29 cellular contexts compared by ENCODE assay signal in genomic region chr14:100765991-100766390, GRCh38. TPM values are rescaled to one million over a fixed set of nuclear protein-coding genes. Genes with fewer than 3 reads are reported as not detected.
"Had no signal": no experiment of that assay in that cellular context is flagged by ENCODE, and none has a peak within 500 bp of the region (broad histone marks: within the 10 kb centered on the region; RNA-seq: fewer than 3 reads in every experiment).

No MANE protein-coding gene starts in this region.

- H3K36me3 Mint-ChIP-seq: activated CD4-positive, alpha-beta memory T cell treated with anti-CD3 and anti-CD28 coated beads for 36 hours; activated naive CD4-positive, alpha-beta T cell treated with anti-CD3 and anti-CD28 coated beads, Interleukin-2, amount 50 U/mL, for 72 hours; T-cell had no signal

- H3K27me3 Mint-ChIP-seq: activated CD4-positive, alpha-beta T cell treated with anti-CD3 and anti-CD28 coated beads, Interleukin-2, amount 10 ng/mL, durations not matched to agents 7 days and 5 days had no signal

- H3K27ac Mint-ChIP-seq: activated CD4-positive, alpha-beta memory T cell treated with anti-CD3 and anti-CD28 coated beads for 36 hours; activated CD4-positive, alpha-beta T cell treated with anti-CD3 and anti-CD28 coated beads, Interleukin-2, amount 10 ng/mL, durations not matched to agents 7 days and 5 days; activated naive CD4-positive, alpha-beta T cell treated with anti-CD3 and anti-CD28 coated beads, Interleukin-2, amount 50 U/mL, for 72 hours; activated naive CD8-positive, alpha-beta T cell treated with anti-CD3 and anti-CD28 coated beads, Interleukin-2, amount 50 U/mL, for 24 hours; activated T-cell treated with anti-CD3 and anti-CD28 coated beads, Interleukin-2, amount 50 U/mL, for 72 hours; activated T-helper 2 cell treated with anti-CD3 and anti-CD28 coated beads, Interferon-gamma antibody, Interleukin-2, Interleukin-4, amounts not matched to agents 10 μg/mL and 5 μg/mL and 100 μg/mL, durations not matched to agents 14 hours and 24 hours and 36 hours; T-cell had no signal

- DNase-seq: activated CD4-positive, alpha-beta memory T cell treated with anti-CD3 and anti-CD28 coated beads for 36 hours; activated CD4-positive, alpha-beta T cell treated with anti-CD3 and anti-CD28 coated beads, Interleukin-2, amount 10 ng/mL, durations not matched to agents 7 days and 5 days; activated CD4-positive, CD25-positive, alpha-beta regulatory T cell; activated CD8-positive, alpha-beta memory T cell treated with anti-CD3 and anti-CD28 coated beads for 24 hours; activated naive CD4-positive, alpha-beta T cell treated with Interleukin-2 at 50 U/mL for 16 hours; activated naive CD8-positive, alpha-beta T cell treated with anti-CD3 and anti-CD28 coated beads, Interleukin-2, amount 50 U/mL, for 24 hours; activated T-cell treated with anti-CD3 and anti-CD28 coated beads, Interleukin-2, amount 50 U/mL, for 72 hours; amniotic stem cell; IMR-90; Kasumi-1; KBM-7; NCI-H1092; NCI-H1930; NCI-H2171; NCI-H2227 treated with DMSO at 0.1 percent for 48 hours; NCI-H446 treated with DMSO at 0.1 percent for 48 hours; NCI-H526 treated with DMSO at 0.1 percent for 48 hours; NCI-H82; T-cell; T-helper 2 cell; T1000 had no signal

- H3K4me3 ChIP-seq: SK-N-MC had no signal

- H3K4me3 Mint-ChIP-seq: activated CD4-positive, alpha-beta memory T cell treated with anti-CD3 and anti-CD28 coated beads for 36 hours; activated CD4-positive, alpha-beta T cell treated with anti-CD3 and anti-CD28 coated beads, Interleukin-2, amount 10 ng/mL, durations not matched to agents 7 days and 5 days; activated naive CD8-positive, alpha-beta T cell treated with anti-CD3 and anti-CD28 coated beads, Interleukin-2, amount 50 U/mL, for 24 hours; activated T-cell treated with anti-CD3 and anti-CD28 coated beads, Interleukin-2, amount 50 U/mL, for 72 hours; brain; T-cell had no signal

- H3K9me3 Mint-ChIP-seq: activated CD4-positive, alpha-beta memory T cell treated with anti-CD3 and anti-CD28 coated beads for 36 hours; activated CD4-positive, alpha-beta T cell treated with anti-CD3 and anti-CD28 coated beads, Interleukin-2, amount 10 ng/mL, durations not matched to agents 7 days and 5 days; activated naive CD4-positive, alpha-beta T cell treated with anti-CD3 and anti-CD28 coated beads, Interleukin-2, amount 50 U/mL, for 72 hours; activated naive CD8-positive, alpha-beta T cell treated with anti-CD3 and anti-CD28 coated beads, Interleukin-2, amount 50 U/mL, for 24 hours; activated T-cell treated with anti-CD3 and anti-CD28 coated beads, Interleukin-2, amount 50 U/mL, for 72 hours; activated T-helper 2 cell treated with anti-CD3 and anti-CD28 coated beads, Interferon-gamma antibody, Interleukin-2, Interleukin-4, amounts not matched to agents 10 μg/mL and 5 μg/mL and 100 μg/mL, durations not matched to agents 14 hours and 24 hours and 36 hours; T-cell had no signal

- H3K27ac ChIP-seq: SK-N-MC, VCaP had no signal

- ATAC-seq: activated naive CD4-positive, alpha-beta T cell treated with anti-CD3 and anti-CD28 coated beads, Interleukin-2, amount 50 U/mL, for 72 hours; activated naive CD8-positive, alpha-beta T cell treated with anti-CD3 and anti-CD28 coated beads, Interleukin-2, amount 50 U/mL, for 24 hours; activated T-cell treated with anti-CD3 and anti-CD28 coated beads, Interleukin-2, amount 50 U/mL, for 72 hours; T-cell had no signal

- H3K4me1 Mint-ChIP-seq: activated CD4-positive, alpha-beta T cell treated with anti-CD3 and anti-CD28 coated beads, Interleukin-2, amount 10 ng/mL, durations not matched to agents 7 days and 5 days; activated naive CD8-positive, alpha-beta T cell treated with anti-CD3 and anti-CD28 coated beads, Interleukin-2, amount 50 U/mL, for 24 hours; T-cell had no signal

RNA-seq across cellular contexts. Expression of gene DLK1, which starts 39.3 kb away (rescaled TPM):
- total RNA-seq: activated CD4-positive, alpha-beta memory T cell treated with anti-CD3 and anti-CD28 coated beads for 36 hours; activated CD4-positive, alpha-beta T cell treated with anti-CD3 and anti-CD28 coated beads, Interleukin-2, amount 10 ng/mL, durations not matched to agents 7 days and 5 days; activated naive CD4-positive, alpha-beta T cell treated with anti-CD3 and anti-CD28 coated beads, Interleukin-2, amount 50 U/mL, for 72 hours; activated T-cell treated with anti-CD3 and anti-CD28 coated beads, Interleukin-2, amount 50 U/mL, for 72 hours; activated T-helper 2 cell treated with anti-CD3 and anti-CD28 coated beads, Interferon-gamma antibody, Interleukin-2, Interleukin-4, amounts not matched to agents 10 μg/mL and 5 μg/mL and 100 μg/mL, durations not matched to agents 14 hours and 24 hours and 36 hours; OCI-LY7; RPMI7951 had no signal

RNA-seq across cellular contexts. Expression of gene MEG3, which starts 59.9 kb away (rescaled TPM):
- total RNA-seq: activated CD4-positive, alpha-beta memory T cell treated with anti-CD3 and anti-CD28 coated beads for 36 hours; activated CD4-positive, alpha-beta T cell treated with anti-CD3 and anti-CD28 coated beads, Interleukin-2, amount 10 ng/mL, durations not matched to agents 7 days and 5 days; activated naive CD4-positive, alpha-beta T cell treated with anti-CD3 and anti-CD28 coated beads, Interleukin-2, amount 50 U/mL, for 72 hours; activated T-cell treated with anti-CD3 and anti-CD28 coated beads, Interleukin-2, amount 50 U/mL, for 72 hours; activated T-helper 2 cell treated with anti-CD3 and anti-CD28 coated beads, Interferon-gamma antibody, Interleukin-2, Interleukin-4, amounts not matched to agents 10 μg/mL and 5 μg/mL and 100 μg/mL, durations not matched to agents 14 hours and 24 hours and 36 hours; astrocyte; OCI-LY7 had no signal
